In the genomic region with DNA sequence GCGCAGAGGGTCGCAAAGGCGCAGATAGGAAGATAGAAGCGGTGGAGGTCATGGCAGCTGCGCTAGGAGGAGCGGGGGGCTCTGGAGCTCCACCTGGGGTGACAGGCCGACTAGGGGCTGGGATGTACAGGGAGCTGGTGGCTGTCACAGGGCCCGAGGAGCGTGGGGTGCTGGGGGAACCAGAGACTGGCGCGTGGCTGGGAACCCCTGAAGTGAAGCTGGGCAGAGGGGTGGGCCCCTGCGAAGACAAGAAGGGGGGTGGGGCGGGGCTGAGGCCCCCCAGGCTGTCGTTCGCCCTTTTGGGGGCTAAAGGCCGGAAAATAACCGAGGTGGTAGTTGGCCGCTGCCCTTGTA, we compare ENCODE assay signal across 1 cellular context.
TF ChIP-seq lines count a peak whose summit lies in the region.

No MANE protein-coding gene starts in this region.

TF ChIP-seq in GM12878, 131 proteins besides CTCF, POLR2A, EP300 and RAD21:
- TF ChIP-seq, protein P1, sequence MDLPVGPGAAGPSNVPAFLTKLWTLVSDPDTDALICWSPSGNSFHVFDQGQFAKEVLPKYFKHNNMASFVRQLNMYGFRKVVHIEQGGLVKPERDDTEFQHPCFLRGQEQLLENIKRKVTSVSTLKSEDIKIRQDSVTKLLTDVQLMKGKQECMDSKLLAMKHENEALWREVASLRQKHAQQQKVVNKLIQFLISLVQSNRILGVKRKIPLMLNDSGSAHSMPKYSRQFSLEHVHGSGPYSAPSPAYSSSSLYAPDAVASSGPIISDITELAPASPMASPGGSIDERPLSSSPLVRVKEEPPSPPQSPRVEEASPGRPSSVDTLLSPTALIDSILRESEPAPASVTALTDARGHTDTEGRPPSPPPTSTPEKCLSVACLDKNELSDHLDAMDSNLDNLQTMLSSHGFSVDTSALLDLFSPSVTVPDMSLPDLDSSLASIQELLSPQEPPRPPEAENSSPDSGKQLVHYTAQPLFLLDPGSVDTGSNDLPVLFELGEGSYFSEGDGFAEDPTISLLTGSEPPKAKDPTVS (IDR thresholded peaks at IDR 0.05; ENCODE audit: low read depth, low read length) = no peak
